ENCODE assay signal across 27 cellular contexts in genomic region chr2:233693963-233694362, GRCh38. TPM values are rescaled to one million over a fixed set of nuclear protein-coding genes. Genes with fewer than 3 reads are reported as not detected.
DNase-seq lines count a peak whose midpoint lies in the region; ATAC-seq, FAIRE-seq and TF ChIP-seq lines count a peak whose summit lies in the region.
"Had no signal": no experiment of that assay in that cellular context is flagged by ENCODE, and none has a peak within 500 bp of the region (broad histone marks: within the 10 kb centered on the region; RNA-seq: fewer than 3 reads in every experiment).

No MANE protein-coding gene starts in this region.

- H3K9ac ChIP-seq in HepG2 (ENCODE audit: insufficient read depth, low read depth, low read length) = no peak overlapping the region

- H3K27me3 ChIP-seq in esophagus (ENCODE audit: control insufficient read depth in 1 of 2, insufficient read depth in 2 of 2, low read length in 2 of 2) = no peaks in the 10 kb centered on the region
- H3K27me3 ChIP-seq in HepG2 (ENCODE audit: control insufficient read depth in 1 of 2, insufficient read depth in 2 of 2, low read length in 2 of 2) = no peaks in the 10 kb centered on the region
- no peaks in the 10 kb centered on the region for H3K27me3 ChIP-seq in stomach
- H3K27me3 ChIP-seq: SJSA1 had no signal

- H3K9me3 ChIP-seq in esophagus (ENCODE audit: control insufficient read depth in 2 of 2, insufficient read depth in 1 of 2, low read depth in 1 of 2, low read length in 1 of 2) = no peaks in the 10 kb centered on the region
- no peaks in the 10 kb centered on the region for H3K9me3 ChIP-seq in HepG2 (ENCODE audit: low read length)
- H3K9me3 ChIP-seq in stomach = no peaks in the 10 kb centered on the region
- H3K9me3 ChIP-seq: SJSA1 had no signal

- peak; percentile 24 for DNase-seq in EH (ENCODE audit: low read depth)
- DNase-seq in HepG2 (ENCODE audit: low spot score) = no peak
- DNase-seq in stomach = no peak
- no peak for DNase-seq in erythroblast (lab: John Stamatoyannopoulos, UW)
- no peak for DNase-seq in mucosa of gallbladder (ENCODE audit: low spot score)
- DNase-seq: C1 segment of cervical spinal cord; CD8-positive, alpha-beta T cell; DMS79 treated with DMSO at 0.1 percent for 48 hours; HFFc6; NCI-H1092; NCI-H1417 treated with DMSO at 0.1 percent for 48 hours; NCI-H1694 treated with DMSO at 0.1 percent for 48 hours; NCI-H2081; NCI-H2171; NCI-H226; NCI-H510A treated with DMSO at 0.1 percent for 48 hours; NCI-H774; Right ventricle myocardium superior; RPMI8226 had no signal

- CTCF ChIA-PET in HepG2 (lab: Yijun Ruan, JAX; ENCODE audit: low intra/inter-chr PET ratio, low total read pairs) = no interaction called here

- POLR2A ChIA-PET in HepG2 (lab: Yijun Ruan, JAX) = no interaction called here

- H3K79me2 ChIP-seq in HepG2 (ENCODE audit: insufficient read depth, low read length) = no peaks in the 10 kb centered on the region

- H3K36me3 ChIP-seq in esophagus (ENCODE audit: control insufficient read depth in 2 of 2, insufficient read depth in 2 of 2, low read length in 1 of 2) (no peaks in the 10 kb centered on the region), HepG2 (replicated peaks in 1 of 2; ENCODE audit: control insufficient read depth in 1 of 2, insufficient read depth in 2 of 2, low read length in 2 of 2) (no peaks in the 10 kb centered on the region), stomach (no peaks in the 10 kb centered on the region)
- H3K36me3 ChIP-seq: HAP-1, SJSA1 had no signal

- no TSS peak for BruUV-seq in HepG2 (replicated peaks; lab: Mats Ljungman, UMichigan)

- no peaks in the 10 kb centered on the region for H4K20me1 ChIP-seq in HepG2 (ENCODE audit: insufficient read depth, low read length)

- H2AFZ ChIP-seq in HepG2 (ENCODE audit: low read length) = no peak overlapping the region
- H2AFZ ChIP-seq: GM23338 had no signal

- 44 to 48% methylated on average over 6 of the region's 6 CpGs for WGBS in esophagus, 2 donors
- 77% methylated on average over 6 of the region's 6 CpGs for WGBS in HepG2 (ENCODE audit: low lambda C conversion rate)
- 40 to 75% (median 68%) methylated on average over 6 of the region's 6 CpGs for WGBS in stomach, 5 donors

- H3K4me3 ChIP-seq in esophagus (ENCODE audit: low read depth in 1 of 2, low read length in 2 of 2) = peak overlapping the region in 1 of 2 donors; percentile 55
- no peak overlapping the region for H3K4me3 ChIP-seq in HepG2 (replicated peaks in 1 of 3; ENCODE audit: insufficient read depth in 1 of 3, low read depth in 2 of 3, low read length in 3 of 3)
- peak overlapping the region in 3 of 4 donors; percentile 23 to 38 (median 30) for H3K4me3 ChIP-seq in stomach
- H3K4me3 ChIP-seq: GM23338, HAP-1, SJSA1 had no signal

- FAIRE-seq in HepG2 (lab: Jason Lieb, UNC) = no peak

- no peak for TF ChIP-seq RAD21 in HepG2 (CRISPR knock-in tag; IDR thresholded peaks at IDR 0.05)

- intact Hi-C loops in HepG2 (cut with micrococcal nuclease; ENCODE audit: unreplicated experiment) (no loop called here), stomach (cut with DNase I; ENCODE audit: low total_unique reads) (no loop called here)

- ATAC-seq in HepG2 = peak; percentile 40; the same call in 2 of the 3 replicates
- no peak for ATAC-seq in GM19035 (IDR thresholded peaks at IDR 0.05; ENCODE audit: unreplicated experiment)
- ATAC-seq in HG03039 (IDR thresholded peaks at IDR 0.05; ENCODE audit: unreplicated experiment) = no peak
- ATAC-seq: CD8-positive, alpha-beta T cell; GM23338 had no signal

- H3K4me1 ChIP-seq in esophagus (ENCODE audit: control insufficient read depth in 2 of 2, insufficient read depth in 2 of 2, low read length in 1 of 2) (peaks cover 0 to 10% of the 10 kb centered on the region in 2 donors), HepG2 (ENCODE audit: insufficient read depth, low read length) (peaks cover 16% of the 10 kb centered on the region), stomach (peaks cover 0 to 29% (median 17%) of the 10 kb centered on the region in 4 donors)
- H3K4me1 ChIP-seq: SJSA1 had no signal

- in situ Hi-C loops in HepG2 (cut with HindIII; ENCODE audit: extremely low pct_ligation_motif_present, low pct_unique_long_range_greater_than_20kb) = no loop called here

- TF ChIP-seq EP300 in HepG2 (IDR thresholded peaks at IDR 0.05; ENCODE audit: low read depth in 2 of 2, low read length in 2 of 2) (no peak), HepG2 (CRISPR knock-in tag; IDR thresholded peaks at IDR 0.05; ENCODE audit: borderline replicate concordance) (no peak), stomach (IDR thresholded peaks at IDR 0.05) (no peak)

- no peak overlapping the region for H3K4me2 ChIP-seq in HepG2 (ENCODE audit: low read depth, low read length)
- H3K4me2 ChIP-seq: GM23338 had no signal

- no peak for TF ChIP-seq CTCF in HepG2 (CRISPR knock-in tag; IDR thresholded peaks at IDR 0.05)
- TF ChIP-seq CTCF in stomach (IDR thresholded peaks at IDR 0.05) = no peak

- peak overlapping the region; percentile 26 to 85 for H3K27ac ChIP-seq in esophagus (ENCODE audit: low read depth in 2 of 2, low read length in 1 of 2)
- no peak overlapping the region for H3K27ac ChIP-seq in HepG2 (ENCODE audit: extremely low read length, insufficient read depth, low read length)
- peak overlapping the region; percentile 52 to 82 (median 71) for H3K27ac ChIP-seq in stomach
- H3K27ac ChIP-seq: SJSA1 had no signal

- TF ChIP-seq POLR2A in HepG2 (IDR thresholded peaks at IDR 0.05; ENCODE audit: insufficient read depth in 1 of 2, low read depth in 2 of 2, low read length in 2 of 2) (no peak), stomach (IDR thresholded peaks at IDR 0.05) (no peak), erythroblast (IDR thresholded peaks at IDR 0.05; ENCODE audit: low read length) (no peak)

RNA-seq across cellular contexts. Expression of gene UGT1A6, which starts 1.3 kb away (rescaled TPM):
- polyA plus RNA-seq in esophagus (10 to 100 TPM in 1 of 2 donors, 1 to 10 TPM in 1; 4.8 to 22.4 TPM), HepG2 (2011; rRNA removed) (0.25 and 0.35 TPM in 2 replicates), stomach (10 to 100 TPM in 1 of 3 donors, 1 to 10 TPM in 2; 3.5 to 12.8 (median 6.5) TPM)
- total RNA-seq in HepG2 (2016; rRNA removed; fragmentation: Illumina TruSeq; extraction: Trizol) (not detected in 2 replicates), stomach (100 to 1,000 TPM in 1 of 5 donors, 10 to 100 TPM in 4; 22.9 to 184 (median 30.6) TPM), mucosa of gallbladder (6.3 TPM)
- not detected in 2 replicates for total RNA-seq in HepG2 (2016; cell fraction: cytosol; rRNA removed; fragmentation: Illumina TruSeq; extraction: Trizol; ENCODE audit: low read depth)
- total RNA-seq in HepG2 (2016; cell fraction: insoluble cytoplasmic fraction; rRNA removed; fragmentation: Illumina TruSeq; extraction: Trizol) = 0.13 TPM in 1 of 2 replicates, not detected in the other
- not detected in 2 replicates for total RNA-seq in HepG2 (2016; cell fraction: membrane; rRNA removed; fragmentation: Illumina TruSeq; extraction: Trizol)
- 0.75 TPM in 1 of 2 replicates, not detected in the other for total RNA-seq in HepG2 (2016; cell fraction: nucleus; rRNA removed; fragmentation: Illumina TruSeq; extraction: Trizol)
- polyA plus RNA-seq in HepG2 (2011; cell fraction: cytosol; rRNA removed) = 0.08 and 0.31 TPM in 2 replicates
- polyA plus RNA-seq in HepG2 (2011; cell fraction: nucleus; rRNA removed) = 0.73 TPM in 1 of 2 replicates, not detected in the other
- 0.97 and 1.5 TPM in 2 replicates for polyA plus RNA-seq in HepG2 (2012)
- not detected in 2 replicates for polyA plus RNA-seq in HepG2 (2016; cell fraction: cytosol; fragmentation: Illumina TruSeq; extraction: Trizol; ENCODE audit: low read depth)
- polyA plus RNA-seq in HepG2 (2016; cell fraction: insoluble cytoplasmic fraction; fragmentation: Illumina TruSeq; extraction: Trizol; ENCODE audit: low read depth) = not detected in 2 replicates
- polyA plus RNA-seq in HepG2 (2016; cell fraction: membrane; fragmentation: Illumina TruSeq; extraction: Trizol; ENCODE audit: low read depth) = not detected in 2 replicates
- polyA plus RNA-seq in HepG2 (2016; cell fraction: nucleus; fragmentation: Illumina TruSeq; extraction: Trizol; ENCODE audit: insufficient read depth, low read depth) = 0.75 and 0.81 TPM in 2 replicates
- polyA minus RNA-seq in HepG2 (2011; rRNA and poly(A)+ RNA removed; ENCODE audit: low replicate concordance) = 1.3 TPM in 1 of 2 replicates, not detected in the other
- not detected in 2 replicates for polyA minus RNA-seq in HepG2 (2011; cell fraction: cytosol; rRNA and poly(A)+ RNA removed)
- polyA minus RNA-seq in HepG2 (2011; cell fraction: nucleus; rRNA and poly(A)+ RNA removed) = 0.77 and 0.99 TPM in 2 replicates
- total RNA-seq: A673; CD8-positive, alpha-beta T cell; GM23338; HFFc6; SJSA1 had no signal
- polyA plus RNA-seq: GM23338, IgD-negative memory B cell had no signal

RNA-seq across cellular contexts. Expression of gene UGT1A7, which starts 12.3 kb away (rescaled TPM):
- polyA plus RNA-seq in esophagus (10 to 100 TPM; 28.8 to 54.2 TPM), HepG2 (2011; rRNA removed) (not detected in 2 replicates), stomach (10 to 100 TPM in 1 of 3 donors, 1 to 10 TPM in 1, not detected in 1; 3.4 to 34.0 TPM)
- total RNA-seq in HepG2 (2016; rRNA removed; fragmentation: Illumina TruSeq; extraction: Trizol) (not detected in 2 replicates), stomach (10 to 100 TPM in 1 of 5 donors, 1 to 10 TPM in 2, under 1 TPM in 1, not detected in 1; 0.45 to 37.1 (median 3.6) TPM), mucosa of gallbladder (2.2 TPM)
- total RNA-seq in HepG2 (2016; cell fraction: cytosol; rRNA removed; fragmentation: Illumina TruSeq; extraction: Trizol; ENCODE audit: low read depth) = not detected in 2 replicates
- not detected in 2 replicates for total RNA-seq in HepG2 (2016; cell fraction: insoluble cytoplasmic fraction; rRNA removed; fragmentation: Illumina TruSeq; extraction: Trizol)
- total RNA-seq in HepG2 (2016; cell fraction: membrane; rRNA removed; fragmentation: Illumina TruSeq; extraction: Trizol) = not detected in 2 replicates
- total RNA-seq in HepG2 (2016; cell fraction: nucleus; rRNA removed; fragmentation: Illumina TruSeq; extraction: Trizol) = not detected in 2 replicates
- polyA plus RNA-seq in HepG2 (2011; cell fraction: cytosol; rRNA removed) = not detected in 2 replicates
- polyA plus RNA-seq in HepG2 (2011; cell fraction: nucleus; rRNA removed) = not detected in 2 replicates
- polyA plus RNA-seq in HepG2 (2012) = not detected in 2 replicates
- polyA plus RNA-seq in HepG2 (2016; cell fraction: cytosol; fragmentation: Illumina TruSeq; extraction: Trizol; ENCODE audit: low read depth) = not detected in 2 replicates
- not detected in 2 replicates for polyA plus RNA-seq in HepG2 (2016; cell fraction: insoluble cytoplasmic fraction; fragmentation: Illumina TruSeq; extraction: Trizol; ENCODE audit: low read depth)
- not detected in 2 replicates for polyA plus RNA-seq in HepG2 (2016; cell fraction: membrane; fragmentation: Illumina TruSeq; extraction: Trizol; ENCODE audit: low read depth)
- polyA plus RNA-seq in HepG2 (2016; cell fraction: nucleus; fragmentation: Illumina TruSeq; extraction: Trizol; ENCODE audit: insufficient read depth, low read depth) = not detected in 2 replicates
- 0.51 TPM in 1 of 2 replicates, not detected in the other for polyA minus RNA-seq in HepG2 (2011; rRNA and poly(A)+ RNA removed; ENCODE audit: low replicate concordance)
- polyA minus RNA-seq in HepG2 (2011; cell fraction: cytosol; rRNA and poly(A)+ RNA removed) = not detected in 2 replicates
- not detected in 2 replicates for polyA minus RNA-seq in HepG2 (2011; cell fraction: nucleus; rRNA and poly(A)+ RNA removed)
- total RNA-seq: A673; CD8-positive, alpha-beta T cell; GM23338; HFFc6; Right ventricle myocardium superior; SJSA1 had no signal
- polyA plus RNA-seq: GM23338, IgD-negative memory B cell had no signal

RNA-seq across cellular contexts. Expression of gene UGT1A5, which starts 18.7 kb away (rescaled TPM):
- polyA plus RNA-seq in esophagus = 1 to 10 TPM in 1 of 2 donors, under 1 TPM in 1; 0.01 to 2.9 TPM
- total RNA-seq in HepG2 (2016; rRNA removed; fragmentation: Illumina TruSeq; extraction: Trizol) = not detected in 2 replicates
- not detected in 2 replicates for total RNA-seq in HepG2 (2016; cell fraction: cytosol; rRNA removed; fragmentation: Illumina TruSeq; extraction: Trizol; ENCODE audit: low read depth)
- not detected in 2 replicates for total RNA-seq in HepG2 (2016; cell fraction: insoluble cytoplasmic fraction; rRNA removed; fragmentation: Illumina TruSeq; extraction: Trizol)
- total RNA-seq in HepG2 (2016; cell fraction: membrane; rRNA removed; fragmentation: Illumina TruSeq; extraction: Trizol) = not detected in 2 replicates
- not detected in 2 replicates for total RNA-seq in HepG2 (2016; cell fraction: nucleus; rRNA removed; fragmentation: Illumina TruSeq; extraction: Trizol)
- polyA plus RNA-seq in HepG2 (2011; rRNA removed) = not detected in 2 replicates
- not detected in 2 replicates for polyA plus RNA-seq in HepG2 (2011; cell fraction: cytosol; rRNA removed)
- polyA plus RNA-seq in HepG2 (2011; cell fraction: nucleus; rRNA removed) = not detected in 2 replicates
- polyA plus RNA-seq in HepG2 (2012) = not detected in 2 replicates
- polyA plus RNA-seq in HepG2 (2016; cell fraction: cytosol; fragmentation: Illumina TruSeq; extraction: Trizol; ENCODE audit: low read depth) = not detected in 2 replicates
- polyA plus RNA-seq in HepG2 (2016; cell fraction: insoluble cytoplasmic fraction; fragmentation: Illumina TruSeq; extraction: Trizol; ENCODE audit: low read depth) = not detected in 2 replicates
- not detected in 2 replicates for polyA plus RNA-seq in HepG2 (2016; cell fraction: membrane; fragmentation: Illumina TruSeq; extraction: Trizol; ENCODE audit: low read depth)
- polyA plus RNA-seq in HepG2 (2016; cell fraction: nucleus; fragmentation: Illumina TruSeq; extraction: Trizol; ENCODE audit: insufficient read depth, low read depth) = not detected in 2 replicates
- polyA minus RNA-seq in HepG2 (2011; rRNA and poly(A)+ RNA removed; ENCODE audit: low replicate concordance) = 0.84 TPM in 1 of 2 replicates, not detected in the other
- not detected in 2 replicates for polyA minus RNA-seq in HepG2 (2011; cell fraction: cytosol; rRNA and poly(A)+ RNA removed)
- polyA minus RNA-seq in HepG2 (2011; cell fraction: nucleus; rRNA and poly(A)+ RNA removed) = not detected in 2 replicates
- 10 to 100 TPM in 1 of 5 donors, 1 to 10 TPM in 1, under 1 TPM in 1, not detected in 2; 0.37 to 13.0 (median 1.7) TPM for total RNA-seq in stomach
- polyA plus RNA-seq in stomach = not detected
- 2.0 TPM for total RNA-seq in mucosa of gallbladder
- total RNA-seq: A673; CD8-positive, alpha-beta T cell; GM23338; HFFc6; Right ventricle myocardium superior; SJSA1 had no signal
- polyA plus RNA-seq: GM23338, IgD-negative memory B cell had no signal

RNA-seq across cellular contexts. Expression of gene UGT1A9, which starts 22.3 kb away (rescaled TPM):
- polyA plus RNA-seq in esophagus = under 1 TPM; 0.01 to 0.31 TPM
- total RNA-seq in HepG2 (2016; rRNA removed; fragmentation: Illumina TruSeq; extraction: Trizol) = not detected in 2 replicates
- total RNA-seq in HepG2 (2016; cell fraction: cytosol; rRNA removed; fragmentation: Illumina TruSeq; extraction: Trizol; ENCODE audit: low read depth) = not detected in 2 replicates
- total RNA-seq in HepG2 (2016; cell fraction: insoluble cytoplasmic fraction; rRNA removed; fragmentation: Illumina TruSeq; extraction: Trizol) = 0.06 TPM in 1 of 2 replicates, not detected in the other
- total RNA-seq in HepG2 (2016; cell fraction: membrane; rRNA removed; fragmentation: Illumina TruSeq; extraction: Trizol) = not detected in 2 replicates
- total RNA-seq in HepG2 (2016; cell fraction: nucleus; rRNA removed; fragmentation: Illumina TruSeq; extraction: Trizol) = not detected in 2 replicates
- polyA plus RNA-seq in HepG2 (2011; rRNA removed) = 0.07 TPM in 1 of 2 replicates, not detected in the other
- polyA plus RNA-seq in HepG2 (2011; cell fraction: cytosol; rRNA removed) = not detected in 2 replicates
- not detected in 2 replicates for polyA plus RNA-seq in HepG2 (2011; cell fraction: nucleus; rRNA removed)
- polyA plus RNA-seq in HepG2 (2012) = not detected in 2 replicates
- not detected in 2 replicates for polyA plus RNA-seq in HepG2 (2016; cell fraction: cytosol; fragmentation: Illumina TruSeq; extraction: Trizol; ENCODE audit: low read depth)
- not detected in 2 replicates for polyA plus RNA-seq in HepG2 (2016; cell fraction: insoluble cytoplasmic fraction; fragmentation: Illumina TruSeq; extraction: Trizol; ENCODE audit: low read depth)
- polyA plus RNA-seq in HepG2 (2016; cell fraction: membrane; fragmentation: Illumina TruSeq; extraction: Trizol; ENCODE audit: low read depth) = not detected in 2 replicates
- not detected in 2 replicates for polyA plus RNA-seq in HepG2 (2016; cell fraction: nucleus; fragmentation: Illumina TruSeq; extraction: Trizol; ENCODE audit: insufficient read depth, low read depth)
- polyA minus RNA-seq in HepG2 (2011; rRNA and poly(A)+ RNA removed; ENCODE audit: low replicate concordance) = not detected in 2 replicates
- polyA minus RNA-seq in HepG2 (2011; cell fraction: cytosol; rRNA and poly(A)+ RNA removed) = not detected in 2 replicates
- polyA minus RNA-seq in HepG2 (2011; cell fraction: nucleus; rRNA and poly(A)+ RNA removed) = not detected in 2 replicates
- total RNA-seq in stomach = 1 to 10 TPM in 2 of 5 donors, under 1 TPM in 1, not detected in 2; 0.73 to 7.0 (median 3.9) TPM
- polyA plus RNA-seq in stomach = not detected
- 1.3 TPM for total RNA-seq in mucosa of gallbladder
- total RNA-seq: A673; CD8-positive, alpha-beta T cell; GM23338; HFFc6; Right ventricle myocardium superior; SJSA1 had no signal
- polyA plus RNA-seq: GM23338, IgD-negative memory B cell had no signal

RNA-seq across cellular contexts. Expression of gene UGT1A4, which starts 24.6 kb away (rescaled TPM):
- polyA plus RNA-seq in esophagus (1 to 10 TPM in 1 of 2 donors, under 1 TPM in 1; 0.69 to 2.5 TPM), HepG2 (2011; rRNA removed) (not detected in 2 replicates), stomach (under 1 TPM in 1 of 3 donors, not detected in 2; 0.38 TPM)
- total RNA-seq in HepG2 (2016; rRNA removed; fragmentation: Illumina TruSeq; extraction: Trizol) (not detected in 2 replicates), stomach (1 to 10 TPM in 3 of 5 donors, under 1 TPM in 1, not detected in 1; 0.73 to 7.2 (median 3.9) TPM), mucosa of gallbladder (5.2 TPM)
- not detected in 2 replicates for total RNA-seq in HepG2 (2016; cell fraction: cytosol; rRNA removed; fragmentation: Illumina TruSeq; extraction: Trizol; ENCODE audit: low read depth)
- total RNA-seq in HepG2 (2016; cell fraction: insoluble cytoplasmic fraction; rRNA removed; fragmentation: Illumina TruSeq; extraction: Trizol) = not detected in 2 replicates
- total RNA-seq in HepG2 (2016; cell fraction: membrane; rRNA removed; fragmentation: Illumina TruSeq; extraction: Trizol) = 0.12 TPM in 1 of 2 replicates, not detected in the other
- not detected in 2 replicates for total RNA-seq in HepG2 (2016; cell fraction: nucleus; rRNA removed; fragmentation: Illumina TruSeq; extraction: Trizol)
- 0.04 TPM in 1 of 2 replicates, not detected in the other for polyA plus RNA-seq in HepG2 (2011; cell fraction: cytosol; rRNA removed)
- polyA plus RNA-seq in HepG2 (2011; cell fraction: nucleus; rRNA removed) = 0.08 and 0.10 TPM in 2 replicates
- not detected in 2 replicates for polyA plus RNA-seq in HepG2 (2012)
- not detected in 2 replicates for polyA plus RNA-seq in HepG2 (2016; cell fraction: cytosol; fragmentation: Illumina TruSeq; extraction: Trizol; ENCODE audit: low read depth)
- not detected in 2 replicates for polyA plus RNA-seq in HepG2 (2016; cell fraction: insoluble cytoplasmic fraction; fragmentation: Illumina TruSeq; extraction: Trizol; ENCODE audit: low read depth)
- not detected in 2 replicates for polyA plus RNA-seq in HepG2 (2016; cell fraction: membrane; fragmentation: Illumina TruSeq; extraction: Trizol; ENCODE audit: low read depth)
- not detected in 2 replicates for polyA plus RNA-seq in HepG2 (2016; cell fraction: nucleus; fragmentation: Illumina TruSeq; extraction: Trizol; ENCODE audit: insufficient read depth, low read depth)
- 0.42 TPM in 1 of 2 replicates, not detected in the other for polyA minus RNA-seq in HepG2 (2011; rRNA and poly(A)+ RNA removed; ENCODE audit: low replicate concordance)
- not detected in 2 replicates for polyA minus RNA-seq in HepG2 (2011; cell fraction: cytosol; rRNA and poly(A)+ RNA removed)
- polyA minus RNA-seq in HepG2 (2011; cell fraction: nucleus; rRNA and poly(A)+ RNA removed) = not detected in 2 replicates
- total RNA-seq: CD8-positive, alpha-beta T cell; GM23338; HFFc6; Right ventricle myocardium superior; SJSA1 had no signal
- polyA plus RNA-seq: GM23338, IgD-negative memory B cell had no signal

Comparison
In these comparisons a context has a peak if more than half of its experiments do, and no peak if none do; other contexts are left out.
1. H3K4me3 ChIP-seq: peak in stomach (3 of 4); none in HepG2 (0 of 3).